In the genomic region with DNA sequence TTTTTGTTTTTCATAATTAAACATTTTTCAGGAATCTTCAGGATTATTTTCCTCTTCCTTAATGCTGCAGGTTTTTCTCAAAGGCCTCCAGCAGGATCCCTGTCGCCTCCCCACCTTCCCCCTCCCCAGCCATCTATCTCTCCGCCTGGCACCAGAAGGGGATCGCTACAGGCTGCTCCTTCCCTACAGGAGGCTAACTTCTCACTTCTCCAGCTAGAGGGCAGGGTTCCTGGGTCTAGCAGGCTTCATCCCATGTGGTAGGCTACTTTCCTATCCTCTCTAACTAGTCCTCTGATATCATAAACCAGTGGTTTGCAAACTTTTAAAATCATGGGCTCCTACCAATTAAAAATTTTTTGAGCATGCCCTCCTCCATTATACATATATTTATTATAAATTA, we compare ENCODE assay signal across 9 cellular contexts.
DNase-seq lines count a peak whose midpoint lies in the region; ATAC-seq, FAIRE-seq and TF ChIP-seq lines count a peak whose summit lies in the region.
"Had no signal": no experiment of that assay in that cellular context is flagged by ENCODE, and none has a peak within 500 bp of the region (broad histone marks: within the 10 kb centered on the region; RNA-seq: fewer than 3 reads in every experiment).

No MANE protein-coding gene starts in this region.

- H3K4me3 Mint-ChIP-seq in T-helper 2 cell treated with Interferon-gamma antibody and Interleukin-4, amounts not matched to agents 5 μg/mL and 100 μg/mL, for 36 hours: no peak overlapping the region

- no peaks in the 10 kb centered on the region for H3K4me1 Mint-ChIP-seq in T-helper 2 cell treated with Interferon-gamma antibody and Interleukin-4, amounts not matched to agents 5 μg/mL and 100 μg/mL, for 36 hours (ENCODE audit: low read depth)

- peaks cover 4 to 26% (median 15%) of the 10 kb centered on the region in 9 donors for H3K4me1 ChIP-seq in heart right ventricle
- no peaks in the 10 kb centered on the region for H3K4me1 ChIP-seq in small intestine (ENCODE audit: control insufficient read depth in 2 of 2, insufficient read depth in 1 of 2, low read depth in 1 of 2, low read length in 1 of 2)

- WGBS in heart right ventricle, 2 donors: 64 to 78% methylated on average over 3 of the region's 3 CpGs
- 21 to 53% (median 34%) methylated on average over 3 of the region's 3 CpGs for WGBS in small intestine, 3 donors

- H3K36me3 Mint-ChIP-seq in T-helper 2 cell treated with Interferon-gamma antibody and Interleukin-4, amounts not matched to agents 5 μg/mL and 100 μg/mL, for 36 hours (ENCODE audit: low read depth): no peaks in the 10 kb centered on the region

- no peaks in the 10 kb centered on the region for H3K9me3 Mint-ChIP-seq in T-helper 2 cell treated with Interferon-gamma antibody and Interleukin-4, amounts not matched to agents 5 μg/mL and 100 μg/mL, for 36 hours

- H3K9me3 ChIP-seq in heart right ventricle (no peaks in the 10 kb centered on the region), small intestine (ENCODE audit: control insufficient read depth, low read depth) (no peaks in the 10 kb centered on the region)

- peaks cover 25% of the 10 kb centered on the region for H3K27me3 Mint-ChIP-seq in T-helper 2 cell treated with Interferon-gamma antibody and Interleukin-4, amounts not matched to agents 5 μg/mL and 100 μg/mL, for 36 hours (ENCODE audit: low read depth)

- H3K27me3 ChIP-seq in heart right ventricle: peaks cover 0 to 39% (median 3%) of the 10 kb centered on the region in 7 donors
- peaks cover 0 to 3% (median 0%) of the 10 kb centered on the region in 45 donors for H3K27me3 ChIP-seq in dorsolateral prefrontal cortex
- no peaks in the 10 kb centered on the region for H3K27me3 ChIP-seq in small intestine (ENCODE audit: control insufficient read depth in 2 of 2, insufficient read depth in 2 of 2, low read length in 2 of 2)

- no peak overlapping the region for H3K27ac ChIP-seq in heart right ventricle
- H3K27ac ChIP-seq in dorsolateral prefrontal cortex: no peak overlapping the region
- no peak overlapping the region for H3K27ac ChIP-seq in small intestine (ENCODE audit: low read depth in 1 of 2, low read length in 1 of 2)

- H3K4me3 ChIP-seq in heart right ventricle (no peak overlapping the region), dorsolateral prefrontal cortex (no peak overlapping the region), small intestine (ENCODE audit: low read depth in 1 of 2, low read length in 2 of 2) (no peak overlapping the region)

- H3K27ac Mint-ChIP-seq in T-helper 2 cell treated with Interferon-gamma antibody and Interleukin-4, amounts not matched to agents 5 μg/mL and 100 μg/mL, for 36 hours: no peak overlapping the region

- H3K36me3 ChIP-seq in heart right ventricle: no peaks in the 10 kb centered on the region
- H3K36me3 ChIP-seq in small intestine (ENCODE audit: control insufficient read depth in 2 of 2, insufficient read depth in 2 of 2, low read length in 2 of 2): no peaks in the 10 kb centered on the region

- intact Hi-C loops in heart right ventricle (cut with DNase I): loop anchor here in 6 of 10 donors (5.0 to 10.0 kb wide), 4 partner anchors 101 to 201 kb away; a partner anchor contains a TSS
- intact Hi-C loops in cardiac septum (cut with DNase I): loop anchor here (5.0 kb wide), 1 partner anchor 101 kb away; no protein-coding TSS in a partner anchor
- intact Hi-C loops in dorsolateral prefrontal cortex (cut with DNase I): loop anchor here in 1 of 2 donors (5.0 to 10.0 kb wide), 2 partner anchors 111 to 211 kb away; a partner anchor contains a TSS
- intact Hi-C loops in posterior cingulate gyrus (cut with DNase I): no loop called here

- no peak for FAIRE-seq in small intestine (lab: Jason Lieb, UNC)
- FAIRE-seq: GM18507 had no signal

- TF ChIP-seq CTCF in heart right ventricle (IDR thresholded peaks at IDR 0.05) (peak in 7 of 9 donors; percentile 23 to 50 (median 37)), dorsolateral prefrontal cortex (IDR thresholded peaks at IDR 0.05 in 54 of 56, conservative IDR thresholded peaks at IDR 0.05 in 2 of 56; ENCODE audit: low read depth in 1 of 56, partially characterized antibody in 56 of 56) (peak in 38 of 56 donors; percentile 10 to 58 (median 30))

- ATAC-seq in heart right ventricle (peak in 2 of 8 donors; percentile 34 to 45), HG02840 (IDR thresholded peaks at IDR 0.05; ENCODE audit: low FRiP score, unreplicated experiment) (no peak)

- DNase-seq in heart right ventricle (no peak), cardiac septum (ENCODE audit: low spot score) (no peak), NCI-H82 (lab: John Stamatoyannopoulos, UW) (peak; percentile 80), dorsolateral prefrontal cortex (peak in 1 of 10 donors; percentile 35), small intestine (peak; percentile 48), posterior cingulate gyrus (no peak)
- DNase-seq in T-helper 2 cell treated with Interferon-gamma antibody and Interleukin-4, amounts not matched to agents 5 μg/mL and 100 μg/mL, for 36 hours (ENCODE audit: low spot score): no peak

Comparison
In these comparisons a context has a peak if more than half of its experiments do, and no peak if none do; other contexts are left out.
1. DNase-seq: peak in NCI-H82 (single experiment) and small intestine (single experiment); none in heart right ventricle (0 of 2), cardiac septum (single experiment), T-helper 2 cell treated with Interferon-gamma antibody and Interleukin-4, amounts not matched to agents 5 μg/mL and 100 μg/mL, for 36 hours (single experiment) and posterior cingulate gyrus (0 of 10).